Comparison of ENCODE assay signal across 1 cellular context in the genomic region with DNA sequence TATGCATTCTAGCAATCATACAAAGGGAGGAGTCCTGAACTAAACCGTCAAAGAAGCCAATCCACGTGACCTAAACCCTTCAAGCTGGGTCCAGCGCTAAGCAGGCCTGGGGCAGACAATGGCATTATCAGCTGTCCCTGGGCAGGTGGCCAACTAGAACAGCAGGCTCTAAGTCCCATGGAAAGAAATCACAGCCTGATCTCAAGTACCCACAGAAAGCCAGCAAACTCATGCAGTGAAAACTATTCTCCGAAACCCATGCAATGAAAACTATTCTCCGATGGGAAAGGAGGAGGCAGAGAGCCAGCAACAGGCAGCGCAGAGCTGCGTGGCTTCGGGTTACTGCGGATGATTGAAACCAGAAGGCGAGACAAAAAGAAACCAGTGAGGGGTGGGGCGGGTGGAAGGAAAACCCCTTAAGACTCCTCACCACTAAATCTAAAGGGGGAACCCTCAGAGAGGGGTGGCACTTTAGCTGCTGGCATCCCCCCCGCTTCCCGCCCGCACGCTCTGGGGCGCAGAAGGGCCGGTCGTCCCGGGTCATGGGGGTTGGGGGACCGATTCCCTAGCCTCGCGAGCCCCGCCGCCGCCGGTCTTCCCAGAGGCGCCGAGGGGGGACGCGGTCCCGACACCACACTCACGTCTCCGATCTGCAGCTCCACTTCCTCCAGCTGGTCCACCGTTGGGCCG.
TF ChIP-seq lines count a peak whose summit lies in the region.

No MANE protein-coding gene starts in this region.

TF ChIP-seq in SK-N-SH, 30 proteins besides CTCF, POLR2A, EP300 and RAD21 (continued from another document):
- no peak; the same call in 1 of the 2 replicates for TF ChIP-seq PBX3 (IDR thresholded peaks at IDR 0.05)
- peak; percentile 78 for TF ChIP-seq USF1 (IDR thresholded peaks at IDR 0.05; ENCODE audit: borderline replicate concordance, low read depth)
- 0 out of 2 replicates have a peak, but pooled peaks have one; percentile 35 for TF ChIP-seq FOXJ3 (CRISPR knock-in tag; IDR thresholded peaks at IDR 0.05)
- peak; percentile 52 for TF ChIP-seq GATA2 (CRISPR knock-in tag; IDR thresholded peaks at IDR 0.05)
- TF ChIP-seq TCF12 (IDR thresholded peaks at IDR 0.05) = peak; percentile 85
- no peak for TF ChIP-seq IRF3 (IDR thresholded peaks at IDR 0.05; ENCODE audit: low read depth, low read length)
- 0 out of 2 replicates have a peak, but pooled peaks have one; percentile 6 for TF ChIP-seq POLR2AphosphoS5 (IDR thresholded peaks at IDR 0.05; ENCODE audit: low read depth, low read length)
- TF ChIP-seq, protein P1, sequence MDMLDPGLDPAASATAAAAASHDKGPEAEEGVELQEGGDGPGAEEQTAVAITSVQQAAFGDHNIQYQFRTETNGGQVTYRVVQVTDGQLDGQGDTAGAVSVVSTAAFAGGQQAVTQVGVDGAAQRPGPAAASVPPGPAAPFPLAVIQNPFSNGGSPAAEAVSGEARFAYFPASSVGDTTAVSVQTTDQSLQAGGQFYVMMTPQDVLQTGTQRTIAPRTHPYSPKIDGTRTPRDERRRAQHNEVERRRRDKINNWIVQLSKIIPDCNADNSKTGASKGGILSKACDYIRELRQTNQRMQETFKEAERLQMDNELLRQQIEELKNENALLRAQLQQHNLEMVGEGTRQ (IDR thresholded peaks at IDR 0.05; ENCODE audit: borderline replicate concordance, low read depth, low read length) = 0 out of 2 replicates have a peak, but pooled peaks have one; percentile 21
- TF ChIP-seq NFIC (IDR thresholded peaks at IDR 0.05; ENCODE audit: borderline replicate concordance) = peak; percentile 74; the same call in 1 of the 2 replicates
- peak; percentile 49 for TF ChIP-seq CHD2 (IDR thresholded peaks at IDR 0.05; ENCODE audit: low read length, partially characterized antibody)
- TF ChIP-seq MEF2A (IDR thresholded peaks at IDR 0.05; ENCODE audit: borderline replicate concordance, low read depth) = no peak
- no peak for TF ChIP-seq SMC3 (IDR thresholded peaks at IDR 0.05; ENCODE audit: low read depth, low read length)
- peak; percentile 8; the same call in 1 of the 2 replicates for TF ChIP-seq TAF1 (IDR thresholded peaks at IDR 0.05; ENCODE audit: borderline replicate concordance, low read depth, low read length)
- TF ChIP-seq EZH2phosphoT487 (IDR thresholded peaks at IDR 0.05; ENCODE audit: borderline replicate concordance, low read depth) = no peak
